In the genomic region with DNA sequence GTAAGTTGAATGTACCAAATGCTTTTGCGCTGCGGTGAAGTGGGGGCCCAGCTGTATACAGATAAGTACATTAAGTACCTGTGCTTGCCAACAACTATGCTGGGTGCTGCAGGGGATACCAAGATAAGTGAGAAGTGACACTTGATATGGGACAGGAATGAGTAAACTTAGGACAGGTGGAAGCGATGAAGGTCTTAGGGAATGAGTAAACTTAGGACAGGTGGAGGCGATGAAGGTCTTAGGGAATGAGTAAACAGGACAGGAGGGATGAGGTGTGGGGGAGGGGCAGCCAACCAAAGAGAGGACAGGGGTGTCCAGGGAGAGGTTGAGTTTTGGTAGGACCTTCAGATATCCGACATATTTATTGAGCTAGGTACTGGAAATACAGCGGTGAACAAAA, we compare ENCODE assay signal across 9 cellular contexts. TPM values are rescaled to one million over a fixed set of nuclear protein-coding genes. Genes with fewer than 3 reads are reported as not detected.
DNase-seq lines count a peak whose midpoint lies in the region; ATAC-seq and TF ChIP-seq lines count a peak whose summit lies in the region.
"Had no signal": no experiment of that assay in that cellular context is flagged by ENCODE, and none has a peak within 500 bp of the region (broad histone marks: within the 10 kb centered on the region; RNA-seq: fewer than 3 reads in every experiment).

No MANE protein-coding gene starts in this region.

- no peak for TF ChIP-seq POLR2A in esophagus squamous epithelium (IDR thresholded peaks at IDR 0.05)
- TF ChIP-seq POLR2A in sigmoid colon (IDR thresholded peaks at IDR 0.05) = no peak

- no peak for ATAC-seq in PC-3

- intact Hi-C loops in PC-3 (cut with micrococcal nuclease) (no loop called here), esophagus squamous epithelium (cut with DNase I) (no loop called here), sigmoid colon (cut with DNase I) (loop anchor here (10.0 kb wide), 1 partner anchor 116 kb away; no protein-coding TSS in a partner anchor)

- TF ChIP-seq CTCF in GM12864 (IDR thresholded peaks at IDR 0.05; ENCODE audit: low read depth, low read length, missing control alignments) (no peak), PC-3 (conservative IDR thresholded peaks at IDR 0.05; ENCODE audit: low read depth, low read length) (no peak), esophagus squamous epithelium (IDR thresholded peaks at IDR 0.05) (no peak), sigmoid colon (IDR thresholded peaks at IDR 0.05) (no peak)

- H3K9ac ChIP-seq in PC-3 (ENCODE audit: low read length) = peak overlapping the region; percentile 99

- peaks cover 22% of the 10 kb centered on the region for H4K20me1 ChIP-seq in PC-3 (ENCODE audit: low read length)

- TF ChIP-seq EP300 in sigmoid colon (IDR thresholded peaks at IDR 0.05) = no peak

- DNase-seq in GM12864 (ENCODE audit: low read depth) (no peak), PC-3 (peak; percentile 9), esophagus squamous epithelium (lab: John Stamatoyannopoulos, UW) (no peak), sigmoid colon (no peak), NCI-H1436 (lab: John Stamatoyannopoulos, UW) (no peak), pons (ENCODE audit: low spot score) (no peak), germinal center (ENCODE audit: low spot score) (no peak)
- DNase-seq: NCI-H1694 treated with DMSO at 0.1 percent for 48 hours had no signal

- H3K4me3 ChIP-seq in GM12864 (ENCODE audit: low read depth, low read length) (peak overlapping the region; percentile 82), PC-3 (ENCODE audit: low read length) (peak overlapping the region; percentile 92), esophagus squamous epithelium (peak overlapping the region in 3 of 4 donors; percentile 94 to 100 (median 95)), sigmoid colon (peak overlapping the region in 1 of 4 donors; percentile 79)

- no peak overlapping the region for H2AFZ ChIP-seq in PC-3 (ENCODE audit: low read length)

- H3K27ac ChIP-seq in PC-3 (ENCODE audit: low read length) (no peak overlapping the region), esophagus squamous epithelium (peak overlapping the region in 2 of 4 donors; percentile 93 to 97), sigmoid colon (peak overlapping the region; percentile 87 to 96 (median 91))

- POLR2A ChIA-PET in PC-3 (lab: Charles Lee; ENCODE audit: unreplicated experiment) = interaction anchor here (0.6 kb wide), 1 partner anchor 8 kb away, joined by 4 read pairs; no protein-coding TSS in a partner anchor

- H3K36me3 ChIP-seq in PC-3 (ENCODE audit: low read depth, low read length) = no peaks in the 10 kb centered on the region
- H3K36me3 ChIP-seq in esophagus squamous epithelium = peaks cover 0 to 32% (median 0%) of the 10 kb centered on the region in 3 donors
- peaks cover 0 to 20% (median 0%) of the 10 kb centered on the region in 4 donors for H3K36me3 ChIP-seq in sigmoid colon

- peaks cover 98% of the 10 kb centered on the region for H3K79me2 ChIP-seq in PC-3 (ENCODE audit: low read length)

- H3K9me3 ChIP-seq in PC-3 (ENCODE audit: low read length) (no peaks in the 10 kb centered on the region), esophagus squamous epithelium (no peaks in the 10 kb centered on the region), sigmoid colon (no peaks in the 10 kb centered on the region)
- H3K9me3 ChIP-seq: mucosa of descending colon had no signal

- H3K27me3 ChIP-seq in PC-3 (ENCODE audit: low read length) = no peaks in the 10 kb centered on the region
- H3K27me3 ChIP-seq in esophagus squamous epithelium = no peaks in the 10 kb centered on the region
- no peaks in the 10 kb centered on the region for H3K27me3 ChIP-seq in sigmoid colon

- WGBS in esophagus squamous epithelium, 2 donors = 85 to 86% methylated on average over 6 of the region's 6 CpGs
- 86 to 87% methylated on average over 6 of the region's 6 CpGs for WGBS in sigmoid colon, 2 donors

- peaks cover 5% of the 10 kb centered on the region for H3F3A ChIP-seq in PC-3 (ENCODE audit: low read length, unreplicated experiment)

- BruUV-seq in PC-3 (replicated peaks; lab: Mats Ljungman, UMichigan) = no TSS peak

- CTCF ChIA-PET in PC-3 (lab: Charles Lee) = no interaction called here

- peak overlapping the region; percentile 85 for H3K4me2 ChIP-seq in PC-3 (ENCODE audit: low read length)

- H3K9me2 ChIP-seq in PC-3 (replicated peaks; ENCODE audit: low read length) = no peaks in the 10 kb centered on the region

- H3K4me1 ChIP-seq in PC-3 (ENCODE audit: insufficient read depth, low read length) (peaks cover 38% of the 10 kb centered on the region), esophagus squamous epithelium (peaks cover 22 to 79% (median 39%) of the 10 kb centered on the region in 3 donors), sigmoid colon (peaks cover 0 to 61% (median 43%) of the 10 kb centered on the region in 4 donors)

RNA-seq across cellular contexts. Expression of a gene that starts 1.4 kb away (rescaled TPM):
- total RNA-seq in PC-3 (2014; rRNA removed) = 163 and 174 TPM in 2 replicates
- total RNA-seq in esophagus squamous epithelium = 100 to 1,000 TPM in 3 of 4 donors, 10 to 100 TPM in 1; 92.5 to 160 (median 131) TPM
- total RNA-seq in sigmoid colon = 10 to 100 TPM; 73.1 to 90.3 (median 79.2) TPM
- polyA plus RNA-seq in sigmoid colon = 100 to 1,000 TPM; 147 to 214 (median 164) TPM

RNA-seq across cellular contexts. Expression of a gene that starts 1.5 kb away (rescaled TPM):
- total RNA-seq in PC-3 (2014; rRNA removed) (57.4 and 61.3 TPM in 2 replicates), esophagus squamous epithelium (10 to 100 TPM; 19.3 to 45.7 (median 32.2) TPM), sigmoid colon (10 to 100 TPM in 3 of 4 donors, 1 to 10 TPM in 1; 9.4 to 30.7 (median 25.5) TPM)
- 10 to 100 TPM; 43.2 to 81.4 (median 49.6) TPM for polyA plus RNA-seq in sigmoid colon

RNA-seq across cellular contexts. Expression of a gene that starts 54.9 kb away (rescaled TPM):
- total RNA-seq in PC-3 (2014; rRNA removed) = 17.9 and 18.6 TPM in 2 replicates
- total RNA-seq in esophagus squamous epithelium = 10 to 100 TPM; 14.4 to 53.9 (median 20.1) TPM
- total RNA-seq in sigmoid colon = 10 to 100 TPM; 18.3 to 49.0 (median 35.9) TPM
- polyA plus RNA-seq in sigmoid colon = 10 to 100 TPM; 65.9 to 88.2 (median 77.5) TPM
